ENCODE assay signal across 1 cellular context in genomic region chr7:130953193-130953592, GRCh38.
TF ChIP-seq lines count a peak whose summit lies in the region.

No MANE protein-coding gene starts in this region.

TF ChIP-seq in GM12878, 131 proteins besides CTCF, POLR2A, EP300 and RAD21:
- TF ChIP-seq ZNF274 (IDR thresholded peaks at IDR 0.05; ENCODE audit: insufficient read depth, insufficient read length) (no peak), NKRF (conservative IDR thresholded peaks at IDR 0.05) (no peak), LARP7 (IDR thresholded peaks at IDR 0.05) (no peak), DPF2 (IDR thresholded peaks at IDR 0.05) (no peak), MAX (IDR thresholded peaks at IDR 0.05; ENCODE audit: low read depth, low read length) (no peak), CHD4 (IDR thresholded peaks at IDR 0.05) (no peak), E4F1 (IDR thresholded peaks at IDR 0.05; ENCODE audit: borderline replicate concordance, partially characterized antibody) (no peak), RFX5 (IDR thresholded peaks at IDR 0.05; ENCODE audit: low read depth, low read length) (no peak), EGR1 (IDR thresholded peaks at IDR 0.05; ENCODE audit: borderline replicate concordance in 1 of 2, low read depth in 2 of 2, low read length in 2 of 2) (no peak), NRF1 (conservative IDR thresholded peaks at IDR 0.05; ENCODE audit: low read depth, low read length) (no peak)
